ENCODE assay signal across 17 cellular contexts in the genomic region with DNA sequence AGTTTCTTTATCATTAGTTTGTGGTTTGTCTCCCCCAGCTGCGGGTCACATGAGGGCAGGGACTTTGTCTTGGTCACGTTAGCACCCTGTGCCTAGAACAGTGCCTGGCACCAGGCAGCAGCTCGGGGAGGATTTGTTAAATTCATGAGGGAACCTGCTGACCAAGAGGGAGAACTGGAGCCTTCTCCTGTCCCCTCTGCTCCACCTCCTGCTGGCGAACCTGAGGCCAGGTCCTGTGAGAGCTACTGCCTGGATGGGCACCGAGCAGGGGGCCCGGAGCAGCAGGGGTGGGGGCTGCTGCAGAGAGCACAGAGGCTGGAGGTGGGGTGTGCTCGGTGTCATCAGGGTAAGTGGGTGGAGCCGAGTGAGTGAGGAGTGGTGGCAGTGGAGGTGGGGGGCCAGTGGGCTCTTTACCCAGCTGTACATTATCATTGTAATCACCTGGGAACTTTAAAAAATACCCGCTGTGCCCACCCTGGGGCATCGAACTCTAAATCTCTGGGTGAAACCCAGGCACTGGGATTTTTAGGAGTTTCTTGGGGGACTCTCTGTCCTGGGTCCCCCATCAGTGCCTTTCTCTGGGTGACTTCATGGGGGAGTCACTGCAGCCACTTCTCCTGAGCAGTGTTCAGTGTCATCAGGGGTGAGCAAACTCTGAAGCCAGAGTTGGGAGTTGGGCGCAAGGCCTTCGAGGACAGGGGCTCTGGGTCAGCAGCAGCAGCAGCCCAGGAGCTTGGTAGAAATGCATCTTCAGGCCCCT. TPM values are rescaled to one million over a fixed set of nuclear protein-coding genes. Genes with fewer than 3 reads are reported as not detected.
"Had no signal": no experiment of that assay in that cellular context is flagged by ENCODE, and none has a peak within 500 bp of the region (broad histone marks: within the 10 kb centered on the region; RNA-seq: fewer than 3 reads in every experiment).

No MANE protein-coding gene starts in this region.

- ATAC-seq: activated CD4-positive, CD25-positive, alpha-beta regulatory T cell treated with anti-CD3 and anti-CD28 coated beads, Interleukin-2, amount 50 U/mL, for 24 hours; activated T-cell treated with anti-CD3 and anti-CD28 coated beads, Interleukin-2, amount 50 U/mL, for 4 hours; effector memory CD8-positive, alpha-beta T cell; foreskin keratinocyte; pancreas; stimulated activated effector memory CD8-positive, alpha-beta T cell treated with anti-CD3 and anti-CD28 coated beads, Interleukin-12 subunit alpha, Interleukin-12 subunit beta, amount 100 ng/mL, for 72 hours had no signal

- H3K36me3 Mint-ChIP-seq: activated naive CD8-positive, alpha-beta T cell treated with anti-CD3 and anti-CD28 coated beads, Interleukin-2, amount 10 ng/mL, durations not matched to agents 7 days and 5 days; brain; stimulated activated effector memory CD8-positive, alpha-beta T cell treated with anti-CD3 and anti-CD28 coated beads, Interleukin-12 subunit alpha, Interleukin-12 subunit beta, amount 100 ng/mL, for 72 hours had no signal

- DNase-seq: activated gamma-delta T cell treated with Interleukin-2 at 50 U/mL for 16 hours; activated naive CD8-positive, alpha-beta T cell treated with anti-CD3 and anti-CD28 coated beads, Interleukin-2, amount 10 ng/mL, durations not matched to agents 7 days and 5 days; activated T-cell treated with anti-CD3 and anti-CD28 coated beads, Interleukin-2, amount 50 U/mL, for 4 hours; effector memory CD8-positive, alpha-beta T cell; foreskin keratinocyte; glutamatergic neuron; hypothalamus; kidney glomerular epithelial cell; stimulated activated CD4-positive, alpha-beta T cell treated with anti-CD3 and anti-CD28 coated beads, Interleukin-12 subunit alpha, Interleukin-12 subunit beta, amount 100 ng/mL, for 4 hours; stimulated activated CD4-positive, alpha-beta T cell treated with anti-CD3 and anti-CD28 coated beads, Interleukin-2, amount 100 ng/mL, for 24 hours had no signal

- H3K27ac Mint-ChIP-seq: activated naive CD8-positive, alpha-beta T cell treated with anti-CD3 and anti-CD28 coated beads, Interleukin-2, amount 10 ng/mL, durations not matched to agents 7 days and 5 days; brain; dendritic cell treated with granulocyte-macrophage colony-stimulating factor and Interleukin-4, amounts not matched to agents 40 ng/mL and 50 ng/mL, for 4 days; effector memory CD8-positive, alpha-beta T cell; stimulated activated effector memory CD8-positive, alpha-beta T cell treated with anti-CD3 and anti-CD28 coated beads, Interleukin-12 subunit alpha, Interleukin-12 subunit beta, amount 100 ng/mL, for 72 hours had no signal

- H3K4me3 Mint-ChIP-seq: activated naive CD8-positive, alpha-beta T cell treated with anti-CD3 and anti-CD28 coated beads, Interleukin-2, amount 10 ng/mL, durations not matched to agents 7 days and 5 days; brain; central memory CD8-positive, alpha-beta T cell; dendritic cell treated with granulocyte-macrophage colony-stimulating factor and Interleukin-4, amounts not matched to agents 40 ng/mL and 50 ng/mL, for 4 days; effector memory CD8-positive, alpha-beta T cell; stimulated activated effector memory CD8-positive, alpha-beta T cell treated with anti-CD3 and anti-CD28 coated beads, Interleukin-12 subunit alpha, Interleukin-12 subunit beta, amount 100 ng/mL, for 72 hours had no signal

- H3K9me3 Mint-ChIP-seq: activated naive CD8-positive, alpha-beta T cell treated with anti-CD3 and anti-CD28 coated beads, Interleukin-2, amount 10 ng/mL, durations not matched to agents 7 days and 5 days; activated T-cell treated with anti-CD3 and anti-CD28 coated beads, Interleukin-2, amount 50 U/mL, for 4 hours; central memory CD8-positive, alpha-beta T cell; dendritic cell treated with granulocyte-macrophage colony-stimulating factor and Interleukin-4, amounts not matched to agents 40 ng/mL and 50 ng/mL, for 4 days; effector memory CD8-positive, alpha-beta T cell; neural crest cell; stimulated activated effector memory CD8-positive, alpha-beta T cell treated with anti-CD3 and anti-CD28 coated beads, Interleukin-12 subunit alpha, Interleukin-12 subunit beta, amount 100 ng/mL, for 72 hours had no signal

- H3K4me1 Mint-ChIP-seq: activated naive CD8-positive, alpha-beta T cell treated with anti-CD3 and anti-CD28 coated beads, Interleukin-2, amount 10 ng/mL, durations not matched to agents 7 days and 5 days; brain; central memory CD8-positive, alpha-beta T cell; stimulated activated effector memory CD8-positive, alpha-beta T cell treated with anti-CD3 and anti-CD28 coated beads, Interleukin-12 subunit alpha, Interleukin-12 subunit beta, amount 100 ng/mL, for 72 hours had no signal

RNA-seq across cellular contexts. Expression of gene KCNIP3, which starts 53.4 kb away (rescaled TPM):
- total RNA-seq: activated naive CD8-positive, alpha-beta T cell treated with anti-CD3 and anti-CD28 coated beads, Interleukin-2, amount 10 ng/mL, durations not matched to agents 7 days and 5 days; activated T-cell treated with anti-CD3 and anti-CD28 coated beads, Interleukin-2, amount 50 U/mL, for 4 hours had no signal
